Comparison of ENCODE assay signal across 8 cellular contexts in genomic region chr18:839224-840079, GRCh38. TPM values are rescaled to one million over a fixed set of nuclear protein-coding genes. Genes with fewer than 3 reads are reported as not detected.
DNase-seq lines count a peak whose midpoint lies in the region; ATAC-seq and TF ChIP-seq lines count a peak whose summit lies in the region.

No MANE protein-coding gene starts in this region.

- H3K9me3 ChIP-seq in right lobe of liver, result no peaks in the 10 kb centered on the region

- H3K27ac ChIP-seq in right lobe of liver, result peak overlapping the region in 1 of 3 donors; percentile 22

- DNase-seq in CD1c-positive myeloid dendritic cell (ENCODE audit: extremely low spot score) (peak; percentile 85), NCI-H446 treated with DMSO at 0.1 percent for 48 hours (lab: John Stamatoyannopoulos, UW) (peak; percentile 28), cerebellum (ENCODE audit: low spot score) (peak; percentile 32), right lobe of liver (peak; percentile 85 to 86 (median 85))
- peak; percentile 89 to 91 for DNase-seq in activated CD4-positive, alpha-beta T cell treated with anti-CD3 and anti-CD28 coated beads for 24 hours (ENCODE audit: low read depth in 2 of 2)
- peak; percentile 70 to 84 (median 80) for DNase-seq in stimulated activated CD4-positive, alpha-beta T cell treated with anti-CD3 and anti-CD28 coated beads, TNF-alpha, amount 100 ng/mL, for 24 hours (ENCODE audit: low read depth in 3 of 3)

- no peaks in the 10 kb centered on the region for H3K36me3 ChIP-seq in right lobe of liver

- intact Hi-C loops in right lobe of liver (cut with DNase I), result loop anchor here in 1 of 2 donors (10.0 kb wide), 1 partner anchor 105 kb away; no protein-coding TSS in a partner anchor

- H3K4me3 ChIP-seq in right lobe of liver, result no peak overlapping the region

- WGBS in right lobe of liver (ENCODE audit: insufficient coverage, low coverage, low lambda C conversion rate, missing lambda C conversion rate), result 17% methylated on average over 10 of the region's 14 CpGs

- peak; percentile 91 to 99 (median 98) for TF ChIP-seq CTCF in right lobe of liver (IDR thresholded peaks at IDR 0.05)

- no peaks in the 10 kb centered on the region for H3K27me3 ChIP-seq in right lobe of liver

- H3K4me1 ChIP-seq in right lobe of liver, result peaks cover 0 to 10% (median 0%) of the 10 kb centered on the region in 4 donors

- peak; percentile 95 for ATAC-seq in GM19324 (IDR thresholded peaks at IDR 0.05; ENCODE audit: low FRiP score, unreplicated experiment)
- ATAC-seq in HG03354 (IDR thresholded peaks at IDR 0.05; ENCODE audit: poor library complexity, severe bottlenecking, unreplicated experiment), result peak; percentile 99
- ATAC-seq in right lobe of liver, result peak; percentile 95 to 98 (median 96)

- TF ChIP-seq POLR2A in right lobe of liver (IDR thresholded peaks at IDR 0.05), result no peak

RNA-seq across cellular contexts. Expression of gene YES1, which starts 27.4 kb away (rescaled TPM):
- total RNA-seq in cerebellum, result 44.9 TPM
- 10 to 100 TPM; 30.6 to 79.8 (median 43.2) TPM for total RNA-seq in right lobe of liver

Comparison
In these comparisons a context has a peak if more than half of its experiments do, and no peak if none do; other contexts are left out.
1. DNase-seq: peak in every context shown above with its lines; median percentile 90 in activated CD4-positive, alpha-beta T cell treated with anti-CD3 and anti-CD28 coated beads for 24 hours; 85 in CD1c-positive myeloid dendritic cell; 85 in right lobe of liver; 80 in stimulated activated CD4-positive, alpha-beta T cell treated with anti-CD3 and anti-CD28 coated beads, TNF-alpha, amount 100 ng/mL, for 24 hours; 32 in cerebellum; 28 in NCI-H446 treated with DMSO at 0.1 percent for 48 hours.